In genomic region chr17:9090641-9091096, GRCh38 we compare ENCODE assay signal across 1 cellular context.
TF ChIP-seq lines count a peak whose summit lies in the region.

No MANE protein-coding gene starts in this region.

TF ChIP-seq in H1, 55 proteins besides CTCF, POLR2A, EP300 and RAD21:
- no peak for TF ChIP-seq CHD1 (IDR thresholded peaks at IDR 0.05; ENCODE audit: low read depth, low read length)
